24 cellular contexts compared by ENCODE assay signal in the genomic region with DNA sequence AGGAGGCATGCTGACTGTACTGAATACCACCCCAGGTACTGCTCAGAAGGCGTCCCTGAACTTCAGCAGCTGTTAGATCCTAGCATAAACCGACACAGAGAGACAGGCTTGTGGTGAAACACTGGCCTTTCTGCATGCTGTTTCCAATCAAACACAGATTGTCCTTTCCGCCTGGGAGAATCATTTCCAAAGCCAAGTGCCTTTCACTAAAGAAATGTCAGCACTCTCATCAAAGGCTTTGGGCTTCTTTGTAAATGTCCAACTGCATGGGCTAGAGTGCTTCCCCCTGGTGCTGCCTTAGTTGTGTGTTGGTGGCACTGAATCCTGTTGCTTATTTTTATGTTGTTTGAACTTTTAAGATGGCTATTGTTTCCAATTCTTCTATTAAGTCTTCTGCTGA.
DNase-seq lines count a peak whose midpoint lies in the region; ATAC-seq and TF ChIP-seq lines count a peak whose summit lies in the region.
"Had no signal": no experiment of that assay in that cellular context is flagged by ENCODE, and none has a peak within 500 bp of the region (broad histone marks: within the 10 kb centered on the region; RNA-seq: fewer than 3 reads in every experiment).

No MANE protein-coding gene starts in this region.

- H3K27me3 Mint-ChIP-seq in WTC11 (ENCODE audit: low read depth) (no peaks in the 10 kb centered on the region), neural crest cell (ENCODE audit: low read depth) (no peaks in the 10 kb centered on the region), progenitor cell of endocrine pancreas (peaks cover 3% of the 10 kb centered on the region), natural killer cell (ENCODE audit: low read depth in 2 of 2) (no peaks in the 10 kb centered on the region)
- H3K27me3 Mint-ChIP-seq: B cell; CD4-positive, alpha-beta T cell had no signal

- H3K27me3 ChIP-seq in heart left ventricle: no peaks in the 10 kb centered on the region
- H3K27me3 ChIP-seq: BLaER1 treated with 17β-estradiol and CSF1 and Interleukin-3, amounts not matched to agents 10 nM and 100 nM had no signal

- intact Hi-C loops in Right ventricle myocardium superior (cut with DNase I) (no loop called here), heart left ventricle (cut with DNase I) (no loop called here), natural killer cell (cut with micrococcal nuclease) (no loop called here)

- no peak overlapping the region for H3K4me3 ChIP-seq in heart left ventricle
- H3K4me3 ChIP-seq: A549; BLaER1 treated with 17β-estradiol and CSF1 and Interleukin-3, amounts not matched to agents 10 nM and 100 nM; GM12878 had no signal

- WGBS in heart left ventricle, 4 donors: 53 to 64% (median 58%) methylated on average over 3 of the region's 3 CpGs

- DNase-seq in Right ventricle myocardium superior (no peak), heart left ventricle (no peak), WTC11 (ENCODE audit: low spot score) (no peak), neural crest cell (ENCODE audit: low read depth, low spot score) (no peak), progenitor cell of endocrine pancreas (ENCODE audit: low spot score, unreplicated experiment) (no peak), natural killer cell (no peak), RPMI8226 (no peak)
- DNase-seq: AML-193; CD4-positive, alpha-beta T cell; CD8-positive, alpha-beta T cell; DMS 273 treated with DMSO at 0.1 percent for 48 hours; DMS153; DMS53; DMS79; DND-41; EL; GDM1 had no signal

- H3K36me3 ChIP-seq in heart left ventricle: no peaks in the 10 kb centered on the region
- H3K36me3 ChIP-seq: BLaER1 treated with 17β-estradiol and CSF1 and Interleukin-3, amounts not matched to agents 10 nM and 100 nM had no signal

- POLR2A ChIA-PET in WTC11 (lab: Charles Lee): no interaction called here

- H3K27ac Mint-ChIP-seq in WTC11 (no peak overlapping the region), neural crest cell (ENCODE audit: unreplicated experiment) (peak overlapping the region; percentile 4), progenitor cell of endocrine pancreas (peak overlapping the region; percentile 16), natural killer cell (no peak overlapping the region)
- H3K27ac Mint-ChIP-seq: B cell; CD4-positive, alpha-beta T cell; CD8-positive, alpha-beta T cell had no signal

- H3K36me3 Mint-ChIP-seq in WTC11 (no peaks in the 10 kb centered on the region), neural crest cell (ENCODE audit: low read depth) (peaks cover 3% of the 10 kb centered on the region), progenitor cell of endocrine pancreas (ENCODE audit: insufficient read depth) (no peaks in the 10 kb centered on the region), natural killer cell (no peaks in the 10 kb centered on the region)
- H3K36me3 Mint-ChIP-seq: CD8-positive, alpha-beta T cell had no signal

- no peaks in the 10 kb centered on the region for H3K9me3 ChIP-seq in heart left ventricle
- H3K9me3 ChIP-seq: A549; BLaER1 treated with 17β-estradiol and CSF1 and Interleukin-3, amounts not matched to agents 10 nM and 100 nM had no signal

- peak; percentile 45 for ATAC-seq in Right ventricle myocardium superior (ENCODE audit: poor library complexity)
- no peak for ATAC-seq in heart left ventricle
- ATAC-seq in WTC11: peak; percentile 28
- ATAC-seq in natural killer cell: no peak
- no peak for ATAC-seq in GM18867 (IDR thresholded peaks at IDR 0.05; ENCODE audit: unreplicated experiment)
- ATAC-seq: A549; CD8-positive, alpha-beta T cell; GM12878 had no signal

- H3K27ac ChIP-seq in heart left ventricle: no peak overlapping the region
- H3K27ac ChIP-seq: 22Rv1; A549; BLaER1 treated with 17β-estradiol and CSF1 and Interleukin-3, amounts not matched to agents 10 nM and 100 nM; C4-2B had no signal

- H3K9me3 Mint-ChIP-seq in WTC11 (no peaks in the 10 kb centered on the region), neural crest cell (no peaks in the 10 kb centered on the region), progenitor cell of endocrine pancreas (ENCODE audit: low read depth) (no peaks in the 10 kb centered on the region), natural killer cell (peaks cover 8% of the 10 kb centered on the region in 2 donors)
- H3K9me3 Mint-ChIP-seq: CD4-positive, alpha-beta T cell; CD8-positive, alpha-beta T cell had no signal

- no peak overlapping the region for H3K4me3 Mint-ChIP-seq in WTC11
- no peak overlapping the region for H3K4me3 Mint-ChIP-seq in neural crest cell
- H3K4me3 Mint-ChIP-seq in progenitor cell of endocrine pancreas (ENCODE audit: low read depth): no peak overlapping the region
- H3K4me3 Mint-ChIP-seq in natural killer cell: no peak overlapping the region
- H3K4me3 Mint-ChIP-seq: B cell; CD4-positive, alpha-beta T cell; CD8-positive, alpha-beta T cell had no signal

- H3K4me1 Mint-ChIP-seq in WTC11: peaks cover 3% of the 10 kb centered on the region
- peaks cover 7% of the 10 kb centered on the region for H3K4me1 Mint-ChIP-seq in neural crest cell
- H3K4me1 Mint-ChIP-seq in progenitor cell of endocrine pancreas (ENCODE audit: low read depth): peaks cover 18% of the 10 kb centered on the region
- H3K4me1 Mint-ChIP-seq in natural killer cell: no peaks in the 10 kb centered on the region
- H3K4me1 Mint-ChIP-seq: B cell had no signal

- no peak for TF ChIP-seq POLR2A in heart left ventricle (IDR thresholded peaks at IDR 0.05)

- no peaks in the 10 kb centered on the region for H3K4me1 ChIP-seq in heart left ventricle
- H3K4me1 ChIP-seq: BLaER1 treated with 17β-estradiol and CSF1 and Interleukin-3, amounts not matched to agents 10 nM and 100 nM had no signal

- CTCF ChIA-PET in WTC11 (lab: Charles Lee): no interaction called here

- TF ChIP-seq CTCF in heart left ventricle (IDR thresholded peaks at IDR 0.05): no peak
- no peak for TF ChIP-seq CTCF in WTC11 (IDR thresholded peaks at IDR 0.05)
- TF ChIP-seq CTCF in neural crest cell (conservative IDR thresholded peaks at IDR 0.05): no peak
- no peak for TF ChIP-seq CTCF in progenitor cell of endocrine pancreas (IDR thresholded peaks at IDR 0.05; ENCODE audit: unreplicated experiment)
- TF ChIP-seq CTCF in natural killer cell (IDR thresholded peaks at IDR 0.05): no peak

TF ChIP-seq in WTC11, 78 proteins besides CTCF, POLR2A, EP300 and RAD21 (continues in another document):
- no peak for TF ChIP-seq TEAD1 (CRISPR knock-in tag; IDR thresholded peaks at IDR 0.05)
- no peak for TF ChIP-seq TCF7 (CRISPR knock-in tag; IDR thresholded peaks at IDR 0.05; ENCODE audit: low read depth)
- no peak for TF ChIP-seq CREM (CRISPR knock-in tag; IDR thresholded peaks at IDR 0.05)
- TF ChIP-seq ZNF416 (CRISPR knock-in tag; IDR thresholded peaks at IDR 0.05): no peak
- TF ChIP-seq, protein P1, sequence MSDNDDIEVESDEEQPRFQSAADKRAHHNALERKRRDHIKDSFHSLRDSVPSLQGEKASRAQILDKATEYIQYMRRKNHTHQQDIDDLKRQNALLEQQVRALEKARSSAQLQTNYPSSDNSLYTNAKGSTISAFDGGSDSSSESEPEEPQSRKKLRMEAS (CRISPR knock-in tag; IDR thresholded peaks at IDR 0.05): no peak
- TF ChIP-seq MYBL2 (CRISPR knock-in tag; IDR thresholded peaks at IDR 0.05): no peak
- TF ChIP-seq, protein P2, sequence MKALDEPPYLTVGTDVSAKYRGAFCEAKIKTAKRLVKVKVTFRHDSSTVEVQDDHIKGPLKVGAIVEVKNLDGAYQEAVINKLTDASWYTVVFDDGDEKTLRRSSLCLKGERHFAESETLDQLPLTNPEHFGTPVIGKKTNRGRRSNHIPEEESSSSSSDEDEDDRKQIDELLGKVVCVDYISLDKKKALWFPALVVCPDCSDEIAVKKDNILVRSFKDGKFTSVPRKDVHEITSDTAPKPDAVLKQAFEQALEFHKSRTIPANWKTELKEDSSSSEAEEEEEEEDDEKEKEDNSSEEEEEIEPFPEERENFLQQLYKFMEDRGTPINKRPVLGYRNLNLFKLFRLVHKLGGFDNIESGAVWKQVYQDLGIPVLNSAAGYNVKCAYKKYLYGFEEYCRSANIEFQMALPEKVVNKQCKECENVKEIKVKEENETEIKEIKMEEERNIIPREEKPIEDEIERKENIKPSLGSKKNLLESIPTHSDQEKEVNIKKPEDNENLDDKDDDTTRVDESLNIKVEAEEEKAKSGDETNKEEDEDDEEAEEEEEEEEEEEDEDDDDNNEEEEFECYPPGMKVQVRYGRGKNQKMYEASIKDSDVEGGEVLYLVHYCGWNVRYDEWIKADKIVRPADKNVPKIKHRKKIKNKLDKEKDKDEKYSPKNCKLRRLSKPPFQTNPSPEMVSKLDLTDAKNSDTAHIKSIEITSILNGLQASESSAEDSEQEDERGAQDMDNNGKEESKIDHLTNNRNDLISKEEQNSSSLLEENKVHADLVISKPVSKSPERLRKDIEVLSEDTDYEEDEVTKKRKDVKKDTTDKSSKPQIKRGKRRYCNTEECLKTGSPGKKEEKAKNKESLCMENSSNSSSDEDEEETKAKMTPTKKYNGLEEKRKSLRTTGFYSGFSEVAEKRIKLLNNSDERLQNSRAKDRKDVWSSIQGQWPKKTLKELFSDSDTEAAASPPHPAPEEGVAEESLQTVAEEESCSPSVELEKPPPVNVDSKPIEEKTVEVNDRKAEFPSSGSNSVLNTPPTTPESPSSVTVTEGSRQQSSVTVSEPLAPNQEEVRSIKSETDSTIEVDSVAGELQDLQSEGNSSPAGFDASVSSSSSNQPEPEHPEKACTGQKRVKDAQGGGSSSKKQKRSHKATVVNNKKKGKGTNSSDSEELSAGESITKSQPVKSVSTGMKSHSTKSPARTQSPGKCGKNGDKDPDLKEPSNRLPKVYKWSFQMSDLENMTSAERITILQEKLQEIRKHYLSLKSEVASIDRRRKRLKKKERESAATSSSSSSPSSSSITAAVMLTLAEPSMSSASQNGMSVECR (CRISPR knock-in tag; IDR thresholded peaks at IDR 0.05; ENCODE audit: borderline replicate concordance): no peak
- TF ChIP-seq TEAD4 (CRISPR knock-in tag; IDR thresholded peaks at IDR 0.05): no peak
- TF ChIP-seq HMGA2 (CRISPR knock-in tag; IDR thresholded peaks at IDR 0.05): no peak
- TF ChIP-seq, protein P3, sequence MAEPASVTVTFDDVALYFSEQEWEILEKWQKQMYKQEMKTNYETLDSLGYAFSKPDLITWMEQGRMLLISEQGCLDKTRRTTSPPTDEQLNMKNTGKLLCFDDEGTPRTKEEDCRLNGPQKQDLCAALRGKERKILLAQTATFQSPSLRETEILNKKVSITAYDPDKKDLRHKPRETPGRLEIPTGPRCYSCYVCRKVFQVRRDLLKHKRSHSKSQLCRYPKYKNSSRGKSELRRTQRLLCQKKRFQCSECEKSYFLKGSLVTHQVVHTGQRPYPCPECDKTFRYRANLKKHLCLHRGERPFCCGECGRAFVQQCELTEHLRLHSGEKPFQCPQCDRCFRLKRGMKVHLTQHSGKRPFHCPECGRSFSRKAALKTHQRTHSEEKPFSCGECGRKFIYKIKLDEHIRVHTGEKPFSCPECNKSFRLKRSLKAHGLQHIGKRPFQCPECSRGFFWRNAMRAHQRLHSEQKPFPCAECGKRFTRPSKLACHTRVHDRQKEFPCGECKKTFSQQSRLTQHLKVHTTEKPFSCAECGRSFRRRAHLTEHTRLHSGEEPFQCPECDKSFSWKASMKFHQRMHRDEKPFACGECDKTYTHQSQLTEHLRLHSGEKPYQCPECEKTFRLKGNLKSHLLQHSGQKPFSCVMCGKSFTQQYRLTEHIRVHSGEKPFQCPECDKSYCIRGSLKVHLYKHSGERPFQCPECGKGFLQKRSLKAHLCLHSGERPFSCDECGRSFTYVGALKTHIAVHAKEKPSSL (CRISPR knock-in tag; conservative IDR thresholded peaks at IDR 0.05): no peak

Comparison
In these comparisons a context has a peak if more than half of its experiments do, and no peak if none do; other contexts are left out.
1. ATAC-seq: peak in Right ventricle myocardium superior (single experiment) and WTC11 (single experiment); none in heart left ventricle (0 of 4), natural killer cell (0 of 3) and GM18867 (single experiment).
2. H3K27ac Mint-ChIP-seq: peak in neural crest cell (single experiment) and progenitor cell of endocrine pancreas (single experiment); none in WTC11 (single experiment) and natural killer cell (0 of 2).